Comparison of ENCODE assay signal across 8 cellular contexts in the genomic region with DNA sequence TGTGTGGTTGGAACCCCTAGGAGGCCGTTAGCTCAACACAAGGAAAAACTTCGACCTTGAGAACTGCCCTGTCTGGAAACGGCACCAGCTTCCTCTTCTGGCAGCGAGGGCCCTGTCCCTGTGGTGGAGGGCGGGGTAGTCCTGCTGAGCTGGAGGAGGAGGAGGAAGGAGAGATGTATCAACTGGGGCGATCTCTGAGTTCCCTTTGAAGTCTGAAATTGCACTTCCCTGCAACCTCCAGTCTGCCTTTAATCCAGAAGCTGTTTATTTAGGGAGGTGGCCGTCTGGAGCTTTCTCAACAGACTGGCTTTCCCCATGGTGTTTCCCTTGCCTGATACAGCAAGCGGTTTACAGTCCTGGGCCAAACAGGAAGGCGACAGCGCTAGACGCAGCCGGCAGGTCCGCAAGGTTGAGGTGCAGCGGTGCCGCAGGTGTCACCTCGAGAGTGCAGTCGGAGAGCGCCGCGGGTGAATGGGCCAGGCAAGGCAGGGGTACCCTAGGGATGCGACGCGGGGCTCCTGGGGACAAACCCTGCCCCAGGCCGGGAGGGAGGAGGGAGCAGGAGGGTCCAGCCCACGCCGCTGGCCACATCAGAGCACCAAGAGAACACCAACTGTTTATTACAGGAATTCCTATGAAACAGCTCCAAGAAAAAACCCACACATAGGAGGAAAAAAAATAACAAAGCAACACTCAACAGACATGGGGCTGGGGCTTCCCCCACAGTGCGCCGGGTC. TPM values are rescaled to one million over a fixed set of nuclear protein-coding genes. Genes with fewer than 3 reads are reported as not detected.
DNase-seq lines count a peak whose midpoint lies in the region; ATAC-seq and TF ChIP-seq lines count a peak whose summit lies in the region.

No MANE protein-coding gene starts in this region.

- no peaks in the 10 kb centered on the region for H3K9me3 ChIP-seq in BLaER1 treated with 17β-estradiol and CSF1 and Interleukin-3, amounts not matched to agents 10 nM and 100 nM (replicated peaks in 1 of 11)
- H3K9me3 ChIP-seq in HEK293 (ENCODE audit: control insufficient read depth, insufficient read depth, low read depth, low read length), result no peaks in the 10 kb centered on the region
- H3K9me3 ChIP-seq in T-helper 17 cell (ENCODE audit: control insufficient read depth, low read length, poor library complexity, severe bottlenecking), result no peaks in the 10 kb centered on the region
- no peaks in the 10 kb centered on the region for H3K9me3 ChIP-seq in stomach

- TF ChIP-seq CTCF in HEK293 (tag by site-specific recombination; IDR thresholded peaks at IDR 0.05) (no peak), choroid plexus epithelial cell (conservative IDR thresholded peaks at IDR 0.05; ENCODE audit: low read depth, low read length) (no peak), stomach (IDR thresholded peaks at IDR 0.05) (no peak)

- peak overlapping the region; percentile 94 for H3K4me3 Mint-ChIP-seq in T-helper 17 cell

- no peak for TF ChIP-seq POLR2A in stomach (IDR thresholded peaks at IDR 0.05)

- H3K27me3 Mint-ChIP-seq in T-helper 17 cell, result peaks cover 13% of the 10 kb centered on the region

- no peaks in the 10 kb centered on the region for H3K36me3 ChIP-seq in BLaER1 treated with 17β-estradiol and CSF1 and Interleukin-3, amounts not matched to agents 10 nM and 100 nM
- H3K36me3 ChIP-seq in HEK293 (ENCODE audit: control insufficient read depth in 2 of 2, insufficient read depth in 1 of 2, low read length in 2 of 2) (peaks cover 0 to 3% of the 10 kb centered on the region in 2 experiments; a peak in 2 of 3 replicates), stomach (peaks cover 0 to 20% (median 16%) of the 10 kb centered on the region in 4 donors)

- POLR2A ChIA-PET in HEK293 (lab: Yijun Ruan, JAX), result interaction anchor here (0.5 to 4.2 kb wide), 11 partner anchors 8 to 490 kb away, joined by 3 to 49 read pairs (median 6); a partner anchor contains a TSS

- peaks cover 29 to 79% (median 65%) of the 10 kb centered on the region in 10 experiments for H3K4me1 ChIP-seq in BLaER1 treated with 17β-estradiol and CSF1 and Interleukin-3, amounts not matched to agents 10 nM and 100 nM
- H3K4me1 ChIP-seq in HEK293 (ENCODE audit: control insufficient read depth, insufficient read depth, low read length) (peaks cover 4% of the 10 kb centered on the region; the same call in 1 of the 2 replicates), stomach (peaks cover 30 to 61% (median 48%) of the 10 kb centered on the region in 4 donors)

- ATAC-seq in T-helper 17 cell, result peak; percentile 84
- no peak for ATAC-seq in GM18907 (IDR thresholded peaks at IDR 0.05; ENCODE audit: unreplicated experiment)

- H3K4me1 Mint-ChIP-seq in T-helper 17 cell, result peaks cover 19% of the 10 kb centered on the region

- H3K27ac Mint-ChIP-seq in T-helper 17 cell, result peak overlapping the region; percentile 57

- 0 out of 22 replicates have a peak, but pooled peaks cover 0 to 5% (median 0%) of the 10 kb centered on the region in 11 experiments for H4K20me1 ChIP-seq in BLaER1 treated with 17β-estradiol and CSF1 and Interleukin-3, amounts not matched to agents 10 nM and 100 nM

- H3K4me2 ChIP-seq in BLaER1 treated with 17β-estradiol and CSF1 and Interleukin-3, amounts not matched to agents 10 nM and 100 nM, result peak overlapping the region; percentile 95 to 100 (median 99)

- H3K36me3 Mint-ChIP-seq in T-helper 17 cell (ENCODE audit: low read depth), result no peaks in the 10 kb centered on the region

- no peak for TF ChIP-seq EP300 in stomach (IDR thresholded peaks at IDR 0.05)

- CTCF ChIA-PET in HEK293 (lab: Yijun Ruan, JAX), result interaction anchor here (0.6 to 17.6 kb wide), 11 partner anchors 8 to 275 kb away, joined by 3 to 434 read pairs (median 9); a partner anchor contains a TSS

- DNase-seq in T-helper 17 cell (no peak), choroid plexus epithelial cell (ENCODE audit: low read depth) (peak; percentile 43), left kidney (ENCODE audit: low read depth, low spot score) (peak; percentile 72), stomach (peak; percentile 84), SHP77 treated with DMSO at 0.1 percent for 48 hours (lab: John Stamatoyannopoulos, UW) (no peak)

- H3K27ac ChIP-seq in BLaER1 treated with 17β-estradiol and CSF1 and Interleukin-3, amounts not matched to agents 10 nM and 100 nM, result peak overlapping the region; percentile 38 to 94 (median 72); a peak in 20 of 22 replicates
- H3K27ac ChIP-seq in HEK293 (ENCODE audit: extremely low read depth, low read depth, low read length) (peak overlapping the region; percentile 38; the same call in 1 of the 2 replicates), stomach (peak overlapping the region; percentile 82 to 93 (median 86))

- H3K4me3 ChIP-seq in BLaER1 treated with 17β-estradiol and CSF1 and Interleukin-3, amounts not matched to agents 10 nM and 100 nM, result peak overlapping the region; percentile 52 to 68 (median 59)
- H3K4me3 ChIP-seq in HEK293 (ENCODE audit: low read depth, low read length), result no peak overlapping the region
- H3K4me3 ChIP-seq in choroid plexus epithelial cell (ENCODE audit: low read depth, low read length), result peak overlapping the region; percentile 60
- H3K4me3 ChIP-seq in stomach, result peak overlapping the region; percentile 46 to 54 (median 53)

- H3K9ac ChIP-seq in BLaER1 treated with 17β-estradiol and CSF1 and Interleukin-3, amounts not matched to agents 10 nM and 100 nM, result peak overlapping the region; percentile 59 to 83 (median 74)

- H3K27me3 ChIP-seq in BLaER1 treated with 17β-estradiol and CSF1 and Interleukin-3, amounts not matched to agents 10 nM and 100 nM, result peaks cover 0 to 33% (median 9%) of the 10 kb centered on the region in 11 experiments; a peak in 16 of 22 replicates
- H3K27me3 ChIP-seq in stomach, result no peaks in the 10 kb centered on the region

- 1 to 4% (median 2%) methylated on average over 27 to 28 of the region's 28 CpGs for WGBS in stomach, 5 donors

- intact Hi-C loops in stomach (cut with DNase I; ENCODE audit: low total_unique reads), result loop anchor here (10.0 kb wide), 1 partner anchor 224 kb away; a partner anchor contains a TSS

TF ChIP-seq in HEK293, 187 proteins besides CTCF, POLR2A, EP300 and RAD21 (continues in another document):
- TF ChIP-seq ZNF660 (tag by site-specific recombination; IDR thresholded peaks at IDR 0.05) (no peak), ZNF501 (tag by site-specific recombination; IDR thresholded peaks at IDR 0.05) (no peak), ZNF404 (tag by site-specific recombination; IDR thresholded peaks at IDR 0.05) (no peak), ZNF146 (tag by site-specific recombination; IDR thresholded peaks at IDR 0.05) (no peak), ZBTB21 (tag by site-specific recombination; IDR thresholded peaks at IDR 0.05) (no peak), OSR2 (tag by site-specific recombination; IDR thresholded peaks at IDR 0.05) (peak; percentile 39), EGR2 (tag by site-specific recombination; IDR thresholded peaks at IDR 0.05; ENCODE audit: low read depth) (peak; percentile 43; the same call in 1 of the 2 replicates), ZBTB17 (tag by site-specific recombination; IDR thresholded peaks at IDR 0.05) (peak; percentile 37; the same call in 1 of the 2 replicates), ZNF558 (tag by site-specific recombination; IDR thresholded peaks at IDR 0.05) (no peak), ZFHX2 (tag by site-specific recombination; conservative IDR thresholded peaks at IDR 0.05) (peak; percentile 63; the same call in 1 of the 2 replicates), ZNF112 (tag by site-specific recombination; IDR thresholded peaks at IDR 0.05) (no peak), ZNF341 (tag by site-specific recombination; IDR thresholded peaks at IDR 0.05; ENCODE audit: low read depth) (peak; percentile 54; the same call in 1 of the 2 replicates), ZNF169 (tag by site-specific recombination; IDR thresholded peaks at IDR 0.05) (no peak), ZBTB20 (tag by site-specific recombination; IDR thresholded peaks at IDR 0.05) (0 out of 2 replicates have a peak, but pooled peaks have one; percentile 39), SCRT2 (tag by site-specific recombination; IDR thresholded peaks at IDR 0.05) (peak; percentile 67), HOXD13 (CRISPR knock-in tag; IDR thresholded peaks at IDR 0.05; ENCODE audit: borderline replicate concordance) (no peak), SP3 (tag by site-specific recombination; IDR thresholded peaks at IDR 0.05) (no peak), SP7 (tag by site-specific recombination; IDR thresholded peaks at IDR 0.05) (peak; percentile 67)
- TF ChIP-seq, protein P1, sequence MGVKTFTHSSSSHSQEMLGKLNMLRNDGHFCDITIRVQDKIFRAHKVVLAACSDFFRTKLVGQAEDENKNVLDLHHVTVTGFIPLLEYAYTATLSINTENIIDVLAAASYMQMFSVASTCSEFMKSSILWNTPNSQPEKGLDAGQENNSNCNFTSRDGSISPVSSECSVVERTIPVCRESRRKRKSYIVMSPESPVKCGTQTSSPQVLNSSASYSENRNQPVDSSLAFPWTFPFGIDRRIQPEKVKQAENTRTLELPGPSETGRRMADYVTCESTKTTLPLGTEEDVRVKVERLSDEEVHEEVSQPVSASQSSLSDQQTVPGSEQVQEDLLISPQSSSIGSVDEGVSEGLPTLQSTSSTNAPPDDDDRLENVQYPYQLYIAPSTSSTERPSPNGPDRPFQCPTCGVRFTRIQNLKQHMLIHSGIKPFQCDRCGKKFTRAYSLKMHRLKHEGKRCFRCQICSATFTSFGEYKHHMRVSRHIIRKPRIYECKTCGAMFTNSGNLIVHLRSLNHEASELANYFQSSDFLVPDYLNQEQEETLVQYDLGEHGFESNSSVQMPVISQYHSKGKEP (tag by site-specific recombination; IDR thresholded peaks at IDR 0.05), result peak; percentile 57; the same call in 1 of the 2 replicates
- TF ChIP-seq, protein P2, sequence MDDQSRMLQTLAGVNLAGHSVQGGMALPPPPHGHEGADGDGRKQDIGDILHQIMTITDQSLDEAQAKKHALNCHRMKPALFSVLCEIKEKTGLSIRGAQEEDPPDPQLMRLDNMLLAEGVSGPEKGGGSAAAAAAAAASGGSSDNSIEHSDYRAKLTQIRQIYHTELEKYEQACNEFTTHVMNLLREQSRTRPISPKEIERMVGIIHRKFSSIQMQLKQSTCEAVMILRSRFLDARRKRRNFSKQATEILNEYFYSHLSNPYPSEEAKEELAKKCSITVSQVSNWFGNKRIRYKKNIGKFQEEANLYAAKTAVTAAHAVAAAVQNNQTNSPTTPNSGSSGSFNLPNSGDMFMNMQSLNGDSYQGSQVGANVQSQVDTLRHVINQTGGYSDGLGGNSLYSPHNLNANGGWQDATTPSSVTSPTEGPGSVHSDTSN (CRISPR knock-in tag; IDR thresholded peaks at IDR 0.05), result no peak

RNA-seq across cellular contexts. Expression of a gene that starts 11.3 kb away (rescaled TPM):
- 10 to 100 TPM; 16.6 to 17.0 TPM for total RNA-seq in T-helper 17 cell
- total RNA-seq in stomach, result 10 to 100 TPM in 4 of 5 donors, not detected in 1; 12.6 to 26.8 (median 16.8) TPM
- polyA plus RNA-seq in stomach, result 10 to 100 TPM; 25.1 to 43.3 (median 34.2) TPM

Comparison
In these comparisons a context has a peak if more than half of its experiments do, and no peak if none do; other contexts are left out.
1. DNase-seq: peak in choroid plexus epithelial cell (single experiment), left kidney (single experiment) and stomach (single experiment); none in T-helper 17 cell (0 of 3) and SHP77 treated with DMSO at 0.1 percent for 48 hours (single experiment).
2. Peak in every context shown above with its lines, with median percentiles within 50 percentile points of each other: H3K27ac ChIP-seq.